In the genomic region with DNA sequence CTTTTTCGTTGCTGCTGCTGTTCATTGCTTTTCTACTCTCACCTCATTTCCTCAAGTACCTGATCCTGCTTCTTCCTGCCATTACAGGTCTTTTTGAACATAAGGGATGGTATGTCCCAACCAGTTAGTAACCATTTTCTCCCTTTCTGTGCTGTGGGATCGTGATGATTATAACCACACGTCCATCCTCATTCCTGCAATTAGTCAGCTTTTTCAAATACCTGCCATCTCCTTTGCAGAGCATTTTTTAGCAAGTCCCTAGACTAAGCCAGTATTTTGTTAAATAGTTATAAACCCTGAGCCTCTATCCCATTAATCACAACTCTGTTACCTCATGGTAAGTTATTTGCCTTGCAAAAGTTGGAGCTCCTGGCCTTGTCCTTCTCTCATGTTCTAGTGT, we compare ENCODE assay signal across 20 cellular contexts.
"Had no signal": no experiment of that assay in that cellular context is flagged by ENCODE, and none has a peak within 500 bp of the region (broad histone marks: within the 10 kb centered on the region; RNA-seq: fewer than 3 reads in every experiment).

No MANE protein-coding gene starts in this region.

- H3K27ac ChIP-seq: SJCRH30, WERI-Rb-1 had no signal

- H3K36me3 ChIP-seq: WERI-Rb-1 had no signal

- H3K4me1 ChIP-seq: SJCRH30 had no signal

- H3K9ac ChIP-seq: SK-N-SH had no signal

- H3K9me3 ChIP-seq: SJCRH30, SK-N-SH had no signal

- H3K27me3 ChIP-seq: SJCRH30 had no signal

- DNase-seq: activated CD4-positive, alpha-beta T cell treated with anti-CD3 and anti-CD28 coated beads for 4 hours; activated CD4-positive, alpha-beta T cell treated with anti-CD3 and anti-CD28 coated beads, Interleukin-2, amount 50 U/mL, for 4 hours; activated CD8-positive, alpha-beta memory T cell treated with anti-CD3 and anti-CD28 coated beads, Interleukin-2, amount 50 U/mL, for 48 hours; activated CD8-positive, alpha-beta T cell treated with anti-CD3 and anti-CD28 coated beads, Interleukin-2, amount 10 ng/mL, durations not matched to agents 7 days and 5 days; activated T-cell treated with anti-CD3 and anti-CD28 coated beads, Interleukin-2, amount 50 U/mL, for 1 hour; aorta; Karpas-422; MM.1S; NCI-H1048; NCI-H146; NCI-H187 treated with DMSO at 0.1 percent for 48 hours; NCI-H2081 treated with DMSO at 0.1 percent for 48 hours; NCI-H446; NCI-H524; Right ventricle myocardium superior; SJCRH30; SK-N-SH; T-helper 1 cell; WERI-Rb-1 had no signal

- H3K4me3 ChIP-seq: K562, SJCRH30 had no signal

- H3K4me2 ChIP-seq: SK-N-SH had no signal
